ENCODE assay signal across 8 cellular contexts in the genomic region with DNA sequence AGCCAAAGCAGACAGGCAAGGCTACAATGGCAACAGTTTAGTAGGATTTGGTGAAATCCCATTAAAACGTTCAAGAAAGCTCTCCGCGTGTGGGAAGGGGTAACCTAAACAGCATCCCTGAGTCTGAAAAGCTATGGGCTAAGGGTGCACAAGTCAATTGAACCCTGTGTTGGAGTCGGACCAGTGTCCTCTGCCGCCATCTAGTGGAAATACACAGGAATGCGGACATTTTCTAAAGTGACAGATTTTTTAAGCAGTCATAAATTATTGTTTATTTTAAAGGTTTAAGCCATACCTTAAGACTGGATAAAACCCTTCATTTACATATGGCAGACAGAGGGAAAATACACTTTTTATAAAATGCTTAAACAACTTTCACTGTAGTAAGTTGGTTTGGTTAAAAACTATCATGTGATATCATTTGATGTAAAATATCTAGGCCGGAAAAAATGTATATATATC. TPM values are rescaled to one million over a fixed set of nuclear protein-coding genes. Genes with fewer than 3 reads are reported as not detected.
DNase-seq lines count a peak whose midpoint lies in the region; ATAC-seq and TF ChIP-seq lines count a peak whose summit lies in the region.

No MANE protein-coding gene starts in this region.

- H3K79me2 ChIP-seq in Loucy (ENCODE audit: insufficient read depth, low read length) (no peaks in the 10 kb centered on the region), SU-DHL-6 (ENCODE audit: insufficient read depth, low read length) (no peaks in the 10 kb centered on the region), hepatocyte (no peaks in the 10 kb centered on the region), smooth muscle cell (ENCODE audit: low read depth) (no peaks in the 10 kb centered on the region)

- H4K20me1 ChIP-seq in Loucy (ENCODE audit: insufficient read depth, low read length, poor library complexity, severe bottlenecking) (no peaks in the 10 kb centered on the region), SU-DHL-6 (ENCODE audit: low read depth, low read length) (no peaks in the 10 kb centered on the region), hepatocyte (ENCODE audit: insufficient read depth, poor library complexity, severe bottlenecking) (no peaks in the 10 kb centered on the region), smooth muscle cell (ENCODE audit: low read depth) (no peaks in the 10 kb centered on the region)

- TF ChIP-seq CTCF in Loucy (conservative IDR thresholded peaks at IDR 0.05; ENCODE audit: low read length) (peak; percentile 81), SU-DHL-6 (IDR thresholded peaks at IDR 0.05; ENCODE audit: insufficient read depth, low read length, poor library complexity, severe bottlenecking) (peak; percentile 71), hepatocyte (IDR thresholded peaks at IDR 0.05; ENCODE audit: poor library complexity) (peak; percentile 85), smooth muscle cell (IDR thresholded peaks at IDR 0.05; ENCODE audit: borderline replicate concordance, insufficient read depth, poor library complexity, severe bottlenecking) (peak; percentile 82)

- H3K27me3 ChIP-seq in Loucy (ENCODE audit: insufficient read depth, low read length, poor library complexity, severe bottlenecking) (no peaks in the 10 kb centered on the region), SU-DHL-6 (ENCODE audit: low read length) (no peaks in the 10 kb centered on the region), hepatocyte (no peaks in the 10 kb centered on the region), smooth muscle cell (ENCODE audit: low read depth) (peaks cover 9% of the 10 kb centered on the region)

- H2AFZ ChIP-seq in Loucy (ENCODE audit: low read length) (peak overlapping the region; percentile 32; the same call in 1 of the 2 replicates), SU-DHL-6 (ENCODE audit: low read depth, low read length, severe bottlenecking) (no peak overlapping the region), hepatocyte (no peak overlapping the region), smooth muscle cell (ENCODE audit: low read depth) (no peak overlapping the region)

- H3F3A ChIP-seq in Loucy (ENCODE audit: low read depth), result no peaks in the 10 kb centered on the region
- no peaks in the 10 kb centered on the region for H3F3A ChIP-seq in SU-DHL-6 (ENCODE audit: insufficient read depth)
- no peaks in the 10 kb centered on the region for H3F3A ChIP-seq in smooth muscle cell (ENCODE audit: low read depth)

- H3K4me3 ChIP-seq in Loucy (ENCODE audit: low read length, poor library complexity, severe bottlenecking) (no peak overlapping the region), SU-DHL-6 (ENCODE audit: insufficient read depth, low read length, poor library complexity, severe bottlenecking) (no peak overlapping the region), hepatocyte (no peak overlapping the region), smooth muscle cell (no peak overlapping the region)

- no peak overlapping the region for H3K9ac ChIP-seq in Loucy (ENCODE audit: low read depth, low read length, poor library complexity, severe bottlenecking)
- no peak overlapping the region for H3K9ac ChIP-seq in SU-DHL-6 (ENCODE audit: low read length)
- H3K9ac ChIP-seq in smooth muscle cell (ENCODE audit: low read depth), result no peak overlapping the region

- H3K27ac ChIP-seq in SU-DHL-6 (ENCODE audit: low read depth, low read length), result no peak overlapping the region
- no peak overlapping the region for H3K27ac ChIP-seq in hepatocyte
- H3K27ac ChIP-seq in smooth muscle cell (ENCODE audit: low read depth), result no peak overlapping the region

- ATAC-seq in GM18505 (IDR thresholded peaks at IDR 0.05; ENCODE audit: unreplicated experiment) (no peak), GM18907 (IDR thresholded peaks at IDR 0.05; ENCODE audit: unreplicated experiment) (no peak)

- DNase-seq in GM03348 (ENCODE audit: low spot score) (peak; percentile 75), amniotic epithelial cell (ENCODE audit: low read depth) (peak; percentile 31), hepatocyte (ENCODE audit: low spot score) (peak; percentile 67), smooth muscle cell (lab: John Stamatoyannopoulos, UW; ENCODE audit: unreplicated experiment) (no peak)

- no peaks in the 10 kb centered on the region for H3K9me2 ChIP-seq in Loucy (replicated peaks; ENCODE audit: low read depth, low read length)
- H3K9me2 ChIP-seq in SU-DHL-6 (replicated peaks; ENCODE audit: insufficient read depth, low read length), result no peaks in the 10 kb centered on the region
- no peaks in the 10 kb centered on the region for H3K9me2 ChIP-seq in hepatocyte (replicated peaks; ENCODE audit: insufficient read depth)

- no peak for TF ChIP-seq POLR2A in GM18505 (IDR thresholded peaks at IDR 0.05; ENCODE audit: borderline replicate concordance, extremely low read depth, insufficient read depth, insufficient read length)

- WGBS in hepatocyte (ENCODE audit: low lambda C conversion rate, missing lambda C conversion rate), result 17% methylated on average over 7 of the region's 7 CpGs
- WGBS in smooth muscle cell (ENCODE audit: low lambda C conversion rate), result 15% methylated on average over 7 of the region's 7 CpGs

- H3K4me1 ChIP-seq in Loucy (ENCODE audit: insufficient read depth, low read length, poor library complexity, severe bottlenecking), result no peaks in the 10 kb centered on the region
- H3K4me1 ChIP-seq in hepatocyte (ENCODE audit: insufficient read depth), result no peaks in the 10 kb centered on the region
- H3K4me1 ChIP-seq in smooth muscle cell (ENCODE audit: low read depth), result no peaks in the 10 kb centered on the region

- H3K9me3 ChIP-seq in Loucy (ENCODE audit: insufficient read depth, low read depth, low read length), result no peaks in the 10 kb centered on the region
- H3K9me3 ChIP-seq in SU-DHL-6 (ENCODE audit: insufficient read depth, low read length), result no peaks in the 10 kb centered on the region
- no peaks in the 10 kb centered on the region for H3K9me3 ChIP-seq in hepatocyte (ENCODE audit: low read depth)
- H3K9me3 ChIP-seq in smooth muscle cell (replicated peaks; ENCODE audit: low read depth), result no peaks in the 10 kb centered on the region

- H3K36me3 ChIP-seq in Loucy (ENCODE audit: insufficient read depth, low read length) (no peaks in the 10 kb centered on the region), SU-DHL-6 (ENCODE audit: low read length) (no peaks in the 10 kb centered on the region), hepatocyte (replicated peaks; ENCODE audit: insufficient read depth, low read depth) (no peaks in the 10 kb centered on the region), smooth muscle cell (ENCODE audit: low read depth) (no peaks in the 10 kb centered on the region)

- H3K4me2 ChIP-seq in Loucy (ENCODE audit: low read depth, low read length, poor library complexity, severe bottlenecking) (no peak overlapping the region), SU-DHL-6 (ENCODE audit: low read depth, low read length, poor library complexity, severe bottlenecking) (no peak overlapping the region), hepatocyte (no peak overlapping the region), smooth muscle cell (no peak overlapping the region)

RNA-seq across cellular contexts. Expression of a gene that starts 26.5 kb away (rescaled TPM):
- total RNA-seq in hepatocyte (81.0 and 96.5 TPM in 2 replicates), smooth muscle cell (90.9 and 97.6 TPM in 2 replicates)
- polyA plus RNA-seq in hepatocyte (59.9 and 64.7 TPM in 2 replicates), smooth muscle cell (63.0 and 69.9 TPM in 2 replicates)
